13 cellular contexts compared by ENCODE assay signal in genomic region chr15:89820651-89821611, GRCh38. TPM values are rescaled to one million over a fixed set of nuclear protein-coding genes. Genes with fewer than 3 reads are reported as not detected.
A peak's percentile ranks its signal among the peaks of the same experiment; 100 is the strongest.
DNase-seq lines count a peak whose midpoint lies in the region; ATAC-seq and TF ChIP-seq lines count a peak whose summit lies in the region.
"Had no signal": no experiment of that assay in that cellular context is flagged by ENCODE, and none has a peak within 500 bp of the region (broad histone marks: within the 10 kb centered on the region; RNA-seq: fewer than 3 reads in every experiment).

No MANE protein-coding gene starts in this region.

- H3K27ac ChIP-seq in foreskin keratinocyte: no peak overlapping the region
- H3K27ac ChIP-seq in skin epidermis: peak overlapping the region in 15 of 21 experiments; percentile 1 to 78 (median 55)
- H3K27ac ChIP-seq: neural progenitor cell had no signal

- H3K4me3 ChIP-seq in skin epidermis: no peak overlapping the region
- H3K4me3 ChIP-seq: coronary artery, neural progenitor cell had no signal

- H3K4me1 Mint-ChIP-seq in HFFc6 (ENCODE audit: low read depth): peaks cover 79% of the 10 kb centered on the region
- peaks cover 0 to 14% (median 1%) of the 10 kb centered on the region in 4 donors for H3K4me1 Mint-ChIP-seq in naive thymus-derived CD8-positive, alpha-beta T cell

- H3K27me3 Mint-ChIP-seq in HFFc6 (ENCODE audit: insufficient read depth): no peaks in the 10 kb centered on the region; the same call in 1 of the 2 replicates
- peaks cover 12 to 39% (median 27%) of the 10 kb centered on the region in 5 donors for H3K27me3 Mint-ChIP-seq in naive thymus-derived CD8-positive, alpha-beta T cell

- peak overlapping the region; percentile 78 for H3K4me3 Mint-ChIP-seq in HFFc6
- H3K4me3 Mint-ChIP-seq in naive thymus-derived CD8-positive, alpha-beta T cell: no peak overlapping the region
- H3K4me3 Mint-ChIP-seq: activated B cell treated with CpG ODN at 0.5 μM for 24 hours, neural progenitor cell had no signal

- H3K9me3 Mint-ChIP-seq in HFFc6: no peaks in the 10 kb centered on the region
- peaks cover 0 to 5% (median 0%) of the 10 kb centered on the region in 9 donors for H3K9me3 Mint-ChIP-seq in naive thymus-derived CD8-positive, alpha-beta T cell
- H3K9me3 Mint-ChIP-seq: activated B cell treated with CpG ODN at 0.5 μM for 24 hours had no signal

- DNase-seq in HFFc6 (peak; percentile 93), T1000 (lab: John Stamatoyannopoulos, UW) (peak; percentile 58), foreskin keratinocyte (peak in 1 of 2 donors; percentile 65), activated gamma-delta T cell (lab: John Stamatoyannopoulos, UW) (no peak), NCI-H2171 (lab: John Stamatoyannopoulos, UW) (no peak)
- no peak for DNase-seq in naive thymus-derived CD8-positive, alpha-beta T cell
- DNase-seq: activated B cell treated with CpG ODN at 0.5 μM for 24 hours; activated effector memory CD4-positive, alpha-beta T cell treated with anti-CD3 and anti-CD28 coated beads, Interleukin-2, amount 50 U/mL, for 16 hours; NCI-H1417 had no signal

- peak overlapping the region; percentile 85 for H3K27ac Mint-ChIP-seq in HFFc6
- peak overlapping the region in 1 of 10 donors; percentile 49 for H3K27ac Mint-ChIP-seq in naive thymus-derived CD8-positive, alpha-beta T cell
- H3K27ac Mint-ChIP-seq: activated B cell treated with CpG ODN at 0.5 μM for 24 hours, neural progenitor cell had no signal

- ATAC-seq in foreskin keratinocyte (peak; percentile 45), HG02763 (IDR thresholded peaks at IDR 0.05; ENCODE audit: unreplicated experiment) (no peak)
- ATAC-seq in naive thymus-derived CD8-positive, alpha-beta T cell: no peak

- peaks cover 4% of the 10 kb centered on the region for H3K4me1 ChIP-seq in foreskin keratinocyte
- H3K4me1 ChIP-seq: neural progenitor cell had no signal

- TF ChIP-seq CTCF in HFFc6 (IDR thresholded peaks at IDR 0.05) (no peak), foreskin keratinocyte (conservative IDR thresholded peaks at IDR 0.05) (no peak)

- peaks cover 5% of the 10 kb centered on the region; the same call in 1 of the 2 replicates for H3K36me3 Mint-ChIP-seq in HFFc6 (ENCODE audit: low read depth)
- H3K36me3 Mint-ChIP-seq in naive thymus-derived CD8-positive, alpha-beta T cell: peaks cover 5 to 6% (median 5%) of the 10 kb centered on the region in 3 donors

- POLR2A ChIA-PET in naive thymus-derived CD8-positive, alpha-beta T cell (lab: Charles Lee): no interaction called here

- peaks cover 1% of the 10 kb centered on the region for H3K27me3 ChIP-seq in foreskin keratinocyte

RNA-seq across cellular contexts. Expression of gene ANPEP, which starts 6.3 kb away (rescaled TPM):
- total RNA-seq in HFFc6 (2021; fragmentation: NEBNext Ultra II Directional; extraction: Animal tissue kit (Norgen Biotek cat#: 25700)): 100 to 1,000 TPM; 502 to 857 (median 524) TPM
- total RNA-seq in foreskin keratinocyte: 42.1 and 90.9 TPM in 2 replicates
- polyA plus RNA-seq in foreskin keratinocyte: 37.0 and 78.2 TPM in 2 replicates
- total RNA-seq in naive thymus-derived CD8-positive, alpha-beta T cell: 1 to 10 TPM in 1 of 2 experiments, under 1 TPM in 1; 0.88 to 1.1 TPM
- polyA plus RNA-seq in naive thymus-derived CD8-positive, alpha-beta T cell: under 1 TPM in 1 of 3 donors, not detected in 2; 0.06 TPM

RNA-seq across cellular contexts. Expression of gene MESP2, which starts 44.8 kb away (rescaled TPM):
- under 1 TPM in 3 of 6 experiments, not detected in 3; 0.19 to 0.26 (median 0.21) TPM for total RNA-seq in HFFc6 (2021; fragmentation: NEBNext Ultra II Directional; extraction: Animal tissue kit (Norgen Biotek cat#: 25700))
- total RNA-seq in foreskin keratinocyte: 0.88 and 1.3 TPM in 2 replicates
- polyA plus RNA-seq in foreskin keratinocyte: 1.2 TPM in 2 replicates
- total RNA-seq in naive thymus-derived CD8-positive, alpha-beta T cell: not detected
- polyA plus RNA-seq in naive thymus-derived CD8-positive, alpha-beta T cell: not detected

Comparison
In these comparisons a context has a peak if more than half of its experiments do, and no peak if none do; other contexts are left out.
1. DNase-seq: peak in HFFc6 (single experiment) and T1000 (single experiment); none in activated gamma-delta T cell (single experiment), naive thymus-derived CD8-positive, alpha-beta T cell (0 of 10) and NCI-H2171 (single experiment).
2. RNA of gene ANPEP, which starts 6.3 kb away (total RNA-seq): 502 to 857 TPM in HFFc6 and 42.1 to 90.9 TPM in foreskin keratinocyte; 0.88 to 1.1 TPM in naive thymus-derived CD8-positive, alpha-beta T cell; every median in the first group is over 10 times any median in the second.